2 cellular contexts compared by ENCODE assay signal in the genomic region with DNA sequence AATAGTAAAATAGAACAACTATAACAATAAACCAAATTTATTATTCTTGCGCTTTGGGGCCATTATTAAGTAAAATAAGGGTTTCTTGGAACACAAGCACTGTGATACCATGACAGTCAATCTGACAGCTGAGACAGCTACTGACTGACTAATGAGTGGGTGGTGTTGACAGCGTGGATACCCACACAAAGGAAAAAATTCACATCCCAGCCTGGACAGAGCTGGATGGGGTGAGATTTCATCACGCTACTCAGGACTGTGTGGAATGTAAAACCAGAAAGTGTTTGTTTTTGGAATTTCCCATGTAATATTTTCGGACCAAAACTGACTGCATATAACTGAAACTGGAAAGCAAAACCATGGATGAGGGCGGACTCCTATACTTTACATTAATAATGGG.
TF ChIP-seq lines count a peak whose summit lies in the region.

No MANE protein-coding gene starts in this region.

TF ChIP-seq in IMR-90, 13 proteins besides CTCF, POLR2A, EP300 and RAD21 (continued from another document):
- TF ChIP-seq, protein P1, sequence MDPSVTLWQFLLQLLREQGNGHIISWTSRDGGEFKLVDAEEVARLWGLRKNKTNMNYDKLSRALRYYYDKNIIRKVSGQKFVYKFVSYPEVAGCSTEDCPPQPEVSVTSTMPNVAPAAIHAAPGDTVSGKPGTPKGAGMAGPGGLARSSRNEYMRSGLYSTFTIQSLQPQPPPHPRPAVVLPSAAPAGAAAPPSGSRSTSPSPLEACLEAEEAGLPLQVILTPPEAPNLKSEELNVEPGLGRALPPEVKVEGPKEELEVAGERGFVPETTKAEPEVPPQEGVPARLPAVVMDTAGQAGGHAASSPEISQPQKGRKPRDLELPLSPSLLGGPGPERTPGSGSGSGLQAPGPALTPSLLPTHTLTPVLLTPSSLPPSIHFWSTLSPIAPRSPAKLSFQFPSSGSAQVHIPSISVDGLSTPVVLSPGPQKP (IDR thresholded peaks at IDR 0.05; ENCODE audit: borderline replicate concordance, low read depth, low read length): no peak

TF ChIP-seq in WTC11, 78 proteins besides CTCF, POLR2A, EP300 and RAD21 (continued from another document):
- TF ChIP-seq, protein P2, sequence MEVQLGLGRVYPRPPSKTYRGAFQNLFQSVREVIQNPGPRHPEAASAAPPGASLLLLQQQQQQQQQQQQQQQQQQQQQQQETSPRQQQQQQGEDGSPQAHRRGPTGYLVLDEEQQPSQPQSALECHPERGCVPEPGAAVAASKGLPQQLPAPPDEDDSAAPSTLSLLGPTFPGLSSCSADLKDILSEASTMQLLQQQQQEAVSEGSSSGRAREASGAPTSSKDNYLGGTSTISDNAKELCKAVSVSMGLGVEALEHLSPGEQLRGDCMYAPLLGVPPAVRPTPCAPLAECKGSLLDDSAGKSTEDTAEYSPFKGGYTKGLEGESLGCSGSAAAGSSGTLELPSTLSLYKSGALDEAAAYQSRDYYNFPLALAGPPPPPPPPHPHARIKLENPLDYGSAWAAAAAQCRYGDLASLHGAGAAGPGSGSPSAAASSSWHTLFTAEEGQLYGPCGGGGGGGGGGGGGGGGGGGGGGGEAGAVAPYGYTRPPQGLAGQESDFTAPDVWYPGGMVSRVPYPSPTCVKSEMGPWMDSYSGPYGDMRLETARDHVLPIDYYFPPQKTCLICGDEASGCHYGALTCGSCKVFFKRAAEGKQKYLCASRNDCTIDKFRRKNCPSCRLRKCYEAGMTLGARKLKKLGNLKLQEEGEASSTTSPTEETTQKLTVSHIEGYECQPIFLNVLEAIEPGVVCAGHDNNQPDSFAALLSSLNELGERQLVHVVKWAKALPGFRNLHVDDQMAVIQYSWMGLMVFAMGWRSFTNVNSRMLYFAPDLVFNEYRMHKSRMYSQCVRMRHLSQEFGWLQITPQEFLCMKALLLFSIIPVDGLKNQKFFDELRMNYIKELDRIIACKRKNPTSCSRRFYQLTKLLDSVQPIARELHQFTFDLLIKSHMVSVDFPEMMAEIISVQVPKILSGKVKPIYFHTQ (CRISPR knock-in tag; IDR thresholded peaks at IDR 0.05): no peak
- no peak for TF ChIP-seq ETV6 (CRISPR knock-in tag; IDR thresholded peaks at IDR 0.05)
